ENCODE assay signal across 19 cellular contexts in genomic region chr1:56378376-56379070, GRCh38.
DNase-seq lines count a peak whose midpoint lies in the region; ATAC-seq, FAIRE-seq and TF ChIP-seq lines count a peak whose summit lies in the region.
"Had no signal": no experiment of that assay in that cellular context is flagged by ENCODE, and none has a peak within 500 bp of the region (broad histone marks: within the 10 kb centered on the region; RNA-seq: fewer than 3 reads in every experiment).

No MANE protein-coding gene starts in this region.

- CTCF ChIA-PET in HepG2 (lab: Yijun Ruan, JAX; ENCODE audit: low intra/inter-chr PET ratio, low total read pairs): no interaction called here

- TF ChIP-seq POLR2A in HepG2 (IDR thresholded peaks at IDR 0.05; ENCODE audit: insufficient read depth in 1 of 2, low read depth in 2 of 2, low read length in 2 of 2) (no peak), right lobe of liver (IDR thresholded peaks at IDR 0.05) (no peak)

- no peak overlapping the region for H2AFZ ChIP-seq in HepG2 (ENCODE audit: low read length)
- H2AFZ ChIP-seq in hepatocyte: no peak overlapping the region

- WGBS in HepG2 (ENCODE audit: low lambda C conversion rate): 29% methylated on average over 6 of the region's 6 CpGs
- WGBS in right lobe of liver (ENCODE audit: insufficient coverage, low coverage, low lambda C conversion rate, missing lambda C conversion rate): 73% methylated on average over 5 of the region's 6 CpGs
- WGBS in hepatocyte (ENCODE audit: low lambda C conversion rate, missing lambda C conversion rate): 42% methylated on average over 6 of the region's 6 CpGs

- H3K79me2 ChIP-seq in HepG2 (ENCODE audit: insufficient read depth, low read length) (no peaks in the 10 kb centered on the region), hepatocyte (no peaks in the 10 kb centered on the region)

- peaks cover 31% of the 10 kb centered on the region for H3K4me1 ChIP-seq in HepG2 (ENCODE audit: insufficient read depth, low read length)
- no peaks in the 10 kb centered on the region for H3K4me1 ChIP-seq in right lobe of liver
- H3K4me1 ChIP-seq in hepatocyte (ENCODE audit: insufficient read depth): peaks cover 52% of the 10 kb centered on the region

- TF ChIP-seq EP300 in HepG2 (IDR thresholded peaks at IDR 0.05; ENCODE audit: low read depth in 2 of 2, low read length in 2 of 2) (no peak), HepG2 (CRISPR knock-in tag; IDR thresholded peaks at IDR 0.05; ENCODE audit: borderline replicate concordance) (no peak)

- peak; percentile 21 for DNase-seq in HepG2 (ENCODE audit: low spot score)
- DNase-seq in right lobe of liver: no peak
- DNase-seq in NCI-H748 (lab: John Stamatoyannopoulos, UW; ENCODE audit: unreplicated experiment): peak; percentile 94
- no peak for DNase-seq in hepatocyte (ENCODE audit: low spot score)
- no peak for DNase-seq in NCI-H510A (lab: John Stamatoyannopoulos, UW)
- DNase-seq in NCI-H2107 (lab: John Stamatoyannopoulos, UW): no peak
- no peak for DNase-seq in activated gamma-delta T cell treated with Interleukin-2 at 50 U/mL for 16 hours
- DNase-seq: activated CD4-positive, alpha-beta T cell treated with anti-CD3 and anti-CD28 coated beads for 1 hour; activated naive CD4-positive, alpha-beta T cell treated with anti-CD3 and anti-CD28 coated beads, Interleukin-2, amount 10 ng/mL, durations not matched to agents 7 days and 5 days; dermis blood vessel endothelial cell; erythroblast; KBM-7; NCI-H1436 treated with DMSO at 0.1 percent for 48 hours; SIG-M5; upper lobe of left lung had no signal

- no TSS peak for BruUV-seq in HepG2 (replicated peaks; lab: Mats Ljungman, UMichigan)

- H4K20me1 ChIP-seq in HepG2 (ENCODE audit: insufficient read depth, low read length) (no peaks in the 10 kb centered on the region), hepatocyte (ENCODE audit: insufficient read depth, poor library complexity, severe bottlenecking) (no peaks in the 10 kb centered on the region)

- intact Hi-C loops in HepG2 (cut with micrococcal nuclease; ENCODE audit: unreplicated experiment) (no loop called here), right lobe of liver (cut with DNase I) (no loop called here)

- POLR2A ChIA-PET in HepG2 (lab: Yijun Ruan, JAX): no interaction called here

- H3K9ac ChIP-seq in HepG2 (ENCODE audit: insufficient read depth, low read depth, low read length): no peak overlapping the region

- no peak overlapping the region for H3K27ac ChIP-seq in HepG2 (ENCODE audit: extremely low read length, insufficient read depth, low read length)
- H3K27ac ChIP-seq in right lobe of liver: no peak overlapping the region
- H3K27ac ChIP-seq in hepatocyte: no peak overlapping the region
- H3K27ac ChIP-seq: neutrophil, upper lobe of left lung had no signal

- H3K27me3 ChIP-seq in HepG2 (ENCODE audit: control insufficient read depth in 1 of 2, insufficient read depth in 2 of 2, low read length in 2 of 2) (no peaks in the 10 kb centered on the region), right lobe of liver (no peaks in the 10 kb centered on the region), hepatocyte (no peaks in the 10 kb centered on the region)
- H3K27me3 ChIP-seq: upper lobe of left lung had no signal

- H3K36me3 ChIP-seq in HepG2 (replicated peaks in 1 of 2; ENCODE audit: control insufficient read depth in 1 of 2, insufficient read depth in 2 of 2, low read length in 2 of 2) (no peaks in the 10 kb centered on the region), right lobe of liver (no peaks in the 10 kb centered on the region), hepatocyte (replicated peaks; ENCODE audit: insufficient read depth, low read depth) (no peaks in the 10 kb centered on the region)
- H3K36me3 ChIP-seq: neutrophil, upper lobe of left lung had no signal

- TF ChIP-seq RAD21 in HepG2 (CRISPR knock-in tag; IDR thresholded peaks at IDR 0.05): no peak

- ATAC-seq in HepG2 (no peak), right lobe of liver (no peak), GM21367 (IDR thresholded peaks at IDR 0.05; ENCODE audit: unreplicated experiment) (no peak)
- ATAC-seq: stimulated activated effector memory CD8-positive, alpha-beta T cell treated with anti-CD3 and anti-CD28 coated beads, Interleukin-12 subunit alpha, Interleukin-12 subunit beta, amount 100 ng/mL, for 72 hours had no signal

- no peaks in the 10 kb centered on the region for H3K9me3 ChIP-seq in HepG2 (ENCODE audit: low read length)
- H3K9me3 ChIP-seq in right lobe of liver: no peaks in the 10 kb centered on the region
- no peaks in the 10 kb centered on the region for H3K9me3 ChIP-seq in hepatocyte (ENCODE audit: low read depth)
- H3K9me3 ChIP-seq: neutrophil, upper lobe of left lung had no signal

- FAIRE-seq in HepG2 (lab: Jason Lieb, UNC): no peak

- no peaks in the 10 kb centered on the region for H3K9me2 ChIP-seq in hepatocyte (replicated peaks; ENCODE audit: insufficient read depth)

- no peak overlapping the region for H3K4me3 ChIP-seq in HepG2 (replicated peaks in 1 of 3; ENCODE audit: insufficient read depth in 1 of 3, low read depth in 2 of 3, low read length in 3 of 3)
- no peak overlapping the region for H3K4me3 ChIP-seq in right lobe of liver
- no peak overlapping the region for H3K4me3 ChIP-seq in hepatocyte
- H3K4me3 ChIP-seq: skin epidermis, upper lobe of left lung had no signal

- TF ChIP-seq CTCF in HepG2 (CRISPR knock-in tag; IDR thresholded peaks at IDR 0.05) (peak; percentile 36), right lobe of liver (IDR thresholded peaks at IDR 0.05) (no peak), hepatocyte (IDR thresholded peaks at IDR 0.05; ENCODE audit: poor library complexity) (peak; percentile 31)

- in situ Hi-C loops in HepG2 (cut with HindIII; ENCODE audit: extremely low pct_ligation_motif_present, low pct_unique_long_range_greater_than_20kb): no loop called here

- no peak overlapping the region for H3K4me2 ChIP-seq in HepG2 (ENCODE audit: low read depth, low read length)
- H3K4me2 ChIP-seq in hepatocyte: no peak overlapping the region

TF ChIP-seq in HepG2, 621 proteins besides CTCF, POLR2A, EP300 and RAD21:
- TF ChIP-seq GATAD2A (CRISPR knock-in tag; IDR thresholded peaks at IDR 0.05) (no peak), HCFC1 (IDR thresholded peaks at IDR 0.05; ENCODE audit: low read depth, low read length) (no peak), STAG1 (CRISPR knock-in tag; IDR thresholded peaks at IDR 0.05) (peak; percentile 22; the same call in 1 of the 2 replicates), SMC3 (IDR thresholded peaks at IDR 0.05; ENCODE audit: low read length) (peak; percentile 17; the same call in 1 of the 2 replicates)

Comparison
In these comparisons a context has a peak if more than half of its experiments do, and no peak if none do; other contexts are left out.
1. DNase-seq: peak in HepG2 (single experiment) and NCI-H748 (single experiment); none in right lobe of liver (0 of 3), hepatocyte (single experiment), NCI-H510A (single experiment), NCI-H2107 (single experiment) and activated gamma-delta T cell treated with Interleukin-2 at 50 U/mL for 16 hours (single experiment).
2. CTCF ChIP-seq: peak in HepG2 (single experiment) and hepatocyte (single experiment); none in right lobe of liver (0 of 4).